Comparison of ENCODE assay signal across 9 cellular contexts in the genomic region with DNA sequence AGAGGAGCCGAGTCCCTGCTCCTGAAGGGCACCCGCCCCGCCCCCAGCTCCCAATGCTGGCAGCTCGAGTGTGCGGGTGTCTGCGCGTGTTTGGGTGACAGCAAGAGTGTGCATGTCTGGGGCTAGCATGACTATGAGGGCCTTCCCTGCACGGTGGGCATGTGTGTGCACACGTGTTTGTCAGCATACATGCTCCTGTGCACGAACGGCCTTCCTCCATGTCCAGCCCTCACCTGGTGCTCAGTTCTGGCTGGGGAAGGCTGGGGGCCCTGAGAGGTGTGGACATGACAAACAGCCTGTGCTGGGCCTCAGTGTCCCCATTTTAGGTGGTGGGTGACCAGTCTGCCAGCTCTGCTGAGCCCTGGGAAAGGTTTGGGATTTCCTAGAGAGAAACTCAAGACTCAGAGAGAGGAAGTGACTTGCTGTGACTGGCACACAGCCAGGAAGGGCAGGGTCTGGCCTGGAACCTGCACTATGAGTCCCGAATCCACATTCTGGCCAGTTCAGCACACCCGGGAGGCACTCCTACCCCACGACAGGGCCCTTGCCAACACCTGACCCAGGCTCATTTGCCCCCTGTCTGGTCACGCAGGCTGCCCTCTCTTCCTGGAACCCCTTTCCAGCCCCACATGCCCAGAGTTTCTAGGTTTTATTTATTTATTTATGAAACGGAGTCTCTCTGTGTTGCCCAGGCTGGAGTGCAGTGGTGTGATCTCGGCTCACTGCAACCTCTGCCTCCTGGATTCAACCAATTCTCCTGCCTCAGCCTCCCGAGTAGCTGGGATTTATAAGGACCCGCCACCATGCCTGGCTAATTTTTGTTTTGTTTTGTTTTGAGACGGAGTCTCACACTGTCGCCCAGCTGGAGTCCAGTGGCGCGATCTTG. TPM values are rescaled to one million over a fixed set of nuclear protein-coding genes. Genes with fewer than 3 reads are reported as not detected.
DNase-seq lines count a peak whose midpoint lies in the region; ATAC-seq and FAIRE-seq lines count a peak whose summit lies in the region.
"Had no signal": no experiment of that assay in that cellular context is flagged by ENCODE, and none has a peak within 500 bp of the region (broad histone marks: within the 10 kb centered on the region; RNA-seq: fewer than 3 reads in every experiment).

No MANE protein-coding gene starts in this region.

- CTCF ChIA-PET in CD4-positive, alpha-beta memory T cell (lab: Charles Lee; ENCODE audit: partially characterized antibody): interaction anchor here (2.1 kb wide), 1 partner anchor 22 kb away, joined by 7 read pairs; no protein-coding TSS in a partner anchor

- FAIRE-seq in GM19239 (lab: Jason Lieb, UNC): peak; percentile 82
- FAIRE-seq: colon had no signal

- peak overlapping the region in 4 of 7 donors; percentile 19 to 62 (median 30) for H3K27ac Mint-ChIP-seq in CD4-positive, alpha-beta memory T cell

- peak; percentile 9 for ATAC-seq in left ventricle myocardium superior
- ATAC-seq in GM21447 (IDR thresholded peaks at IDR 0.05; ENCODE audit: unreplicated experiment): no peak

- H3K4me1 ChIP-seq in CD4-positive, alpha-beta memory T cell (ENCODE audit: insufficient read depth, low read length): peaks cover 28% of the 10 kb centered on the region
- 0 out of 2 replicates have a peak, but pooled peaks cover 8% of the 10 kb centered on the region for H3K4me1 ChIP-seq in SJCRH30

- peak overlapping the region in 7 of 8 donors; percentile 31 to 67 (median 63) for H3K4me3 Mint-ChIP-seq in CD4-positive, alpha-beta memory T cell

- H3K36me3 Mint-ChIP-seq in CD4-positive, alpha-beta memory T cell: no peaks in the 10 kb centered on the region

- no peaks in the 10 kb centered on the region for H3K9me3 Mint-ChIP-seq in CD4-positive, alpha-beta memory T cell

- H3K27ac ChIP-seq in CD4-positive, alpha-beta memory T cell (ENCODE audit: low read depth, low read length): no peak overlapping the region
- H3K27ac ChIP-seq in SJCRH30: no peak overlapping the region

- H3K4me1 Mint-ChIP-seq in CD4-positive, alpha-beta memory T cell: peaks cover 6 to 28% (median 17%) of the 10 kb centered on the region in 4 donors

- H3K36me3 ChIP-seq in CD4-positive, alpha-beta memory T cell (ENCODE audit: insufficient read depth, low read length): no peaks in the 10 kb centered on the region
- H3K36me3 ChIP-seq in SJCRH30: no peaks in the 10 kb centered on the region

- peaks cover 5 to 11% of the 10 kb centered on the region in 2 donors for H3K27me3 Mint-ChIP-seq in CD4-positive, alpha-beta memory T cell

- H3K9me3 ChIP-seq in CD4-positive, alpha-beta memory T cell (ENCODE audit: control insufficient read depth in 1 of 2, low read length in 2 of 2): no peaks in the 10 kb centered on the region
- H3K9me3 ChIP-seq in SJCRH30 (replicated peaks): no peaks in the 10 kb centered on the region

- intact Hi-C loops in CD4-positive, alpha-beta memory T cell (cut with micrococcal nuclease): no loop called here
- intact Hi-C loops in left ventricle myocardium superior (cut with micrococcal nuclease): no loop called here

- POLR2A ChIA-PET in CD4-positive, alpha-beta memory T cell (lab: Charles Lee; ENCODE audit: partially characterized antibody): interaction anchor here (1.7 to 5.8 kb wide), 3 partner anchors 8 to 22 kb away, joined by 7 to 50 read pairs (median 23); a partner anchor contains a TSS

- no peak for DNase-seq in CD4-positive, alpha-beta memory T cell
- DNase-seq in GM19239 (ENCODE audit: insufficient read length, low spot score) (no peak), SJCRH30 (peak; percentile 50 to 66), left ventricle myocardium superior (peak; percentile 77), inferior parietal cortex (ENCODE audit: extremely low spot score) (no peak), cerebellar nuclear complex (lab: John Stamatoyannopoulos, UW) (no peak)
- DNase-seq in stimulated activated CD4-positive, alpha-beta T cell treated with anti-CD3 and anti-CD28 coated beads, Interleukin-1b, Interleukin-23, amount 100 ng/mL, for 48 hours: no peak

- peaks cover 4% of the 10 kb centered on the region for H3K27me3 ChIP-seq in CD4-positive, alpha-beta memory T cell (ENCODE audit: insufficient read depth, low read length)
- peaks cover 5% of the 10 kb centered on the region; the same call in 1 of the 2 replicates for H3K27me3 ChIP-seq in SJCRH30

- no peak overlapping the region for H3K4me3 ChIP-seq in CD4-positive, alpha-beta memory T cell (ENCODE audit: low read length in 2 of 2)
- H3K4me3 ChIP-seq in SJCRH30: no peak overlapping the region

RNA-seq across cellular contexts. Expression of a gene that starts 3.3 kb away (rescaled TPM):
- total RNA-seq in CD4-positive, alpha-beta memory T cell: not detected
- not detected for polyA plus RNA-seq in CD4-positive, alpha-beta memory T cell
- not detected in 2 replicates for total RNA-seq in SJCRH30 (2014; rRNA removed; shearing (Covaris generic))
- 10.2 TPM for total RNA-seq in left ventricle myocardium superior

RNA-seq across cellular contexts. Expression of a gene that starts 8.5 kb away (rescaled TPM):
- 10 to 100 TPM; 14.3 to 14.8 TPM for total RNA-seq in CD4-positive, alpha-beta memory T cell
- 1 to 10 TPM in 1 of 2 donors, under 1 TPM in 1; 0.37 to 1.4 TPM for polyA plus RNA-seq in CD4-positive, alpha-beta memory T cell
- 0.94 and 1.8 TPM in 2 replicates for total RNA-seq in SJCRH30 (2014; rRNA removed; shearing (Covaris generic))
- 1.6 TPM for total RNA-seq in left ventricle myocardium superior

RNA-seq across cellular contexts. Expression of a gene that starts 28.8 kb away (rescaled TPM):
- total RNA-seq in CD4-positive, alpha-beta memory T cell: 10 to 100 TPM in 1 of 2 experiments, 1 to 10 TPM in 1; 7.6 to 12.0 TPM
- polyA plus RNA-seq in CD4-positive, alpha-beta memory T cell: 10 to 100 TPM; 14.1 to 19.2 TPM
- 60.6 and 60.9 TPM in 2 replicates for total RNA-seq in SJCRH30 (2014; rRNA removed; shearing (Covaris generic))
- total RNA-seq in left ventricle myocardium superior: 0.52 TPM

RNA-seq across cellular contexts. Expression of a gene that starts 51.1 kb away (rescaled TPM):
- total RNA-seq in CD4-positive, alpha-beta memory T cell: under 1 TPM; 0.36 to 0.81 TPM
- not detected for polyA plus RNA-seq in CD4-positive, alpha-beta memory T cell
- total RNA-seq in SJCRH30 (2014; rRNA removed; shearing (Covaris generic)): 1.1 TPM in 2 replicates
- 0.22 TPM for total RNA-seq in left ventricle myocardium superior

Comparison
In these comparisons a context has a peak if more than half of its experiments do, and no peak if none do; other contexts are left out.
1. DNase-seq: peak in SJCRH30 (2 of 2) and left ventricle myocardium superior (single experiment); none in CD4-positive, alpha-beta memory T cell (0 of 5), GM19239 (single experiment), inferior parietal cortex (single experiment), cerebellar nuclear complex (0 of 2) and stimulated activated CD4-positive, alpha-beta T cell treated with anti-CD3 and anti-CD28 coated beads, Interleukin-1b, Interleukin-23, amount 100 ng/mL, for 48 hours (single experiment).
2. RNA of a gene that starts 3.3 kb away (total RNA-seq): 10.2 TPM in left ventricle myocardium superior (single experiment); not detected in CD4-positive, alpha-beta memory T cell and not detected in SJCRH30; every median in the first group is over 10 times any median in the second.